ENCODE assay signal across 19 cellular contexts in the genomic region with DNA sequence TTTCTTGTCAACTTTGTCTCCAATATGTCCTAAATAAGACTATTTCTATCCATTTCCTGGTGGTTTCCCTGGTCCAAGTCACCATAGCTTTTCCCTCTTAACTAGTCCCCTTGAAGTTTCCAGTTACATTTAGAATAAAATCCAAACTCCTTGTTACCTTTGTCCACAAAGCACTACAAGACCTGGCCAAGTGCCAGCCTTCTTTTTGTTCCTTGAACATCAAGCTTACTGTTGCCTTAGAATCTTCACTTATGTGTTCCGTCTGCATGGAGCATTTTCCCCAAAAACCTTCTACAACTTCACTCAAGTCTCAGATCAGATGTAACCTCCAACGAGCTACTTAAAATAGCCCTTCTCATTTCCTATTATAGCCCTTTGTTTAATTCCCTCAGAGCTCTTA.
"Had no signal": no experiment of that assay in that cellular context is flagged by ENCODE, and none has a peak within 500 bp of the region (broad histone marks: within the 10 kb centered on the region; RNA-seq: fewer than 3 reads in every experiment).

No MANE protein-coding gene starts in this region.

- H3K4me1 ChIP-seq: ascending aorta, transverse colon, vagina had no signal

- H3K4me3 ChIP-seq: ascending aorta, mucosa of descending colon, transverse colon, vagina had no signal

- H3K27me3 ChIP-seq: ascending aorta, neutrophil, transverse colon, vagina had no signal

- H3K9me3 ChIP-seq: mucosa of descending colon, neutrophil, vagina had no signal

- DNase-seq: activated CD4-positive, alpha-beta memory T cell treated with anti-CD3 and anti-CD28 coated beads for 36 hours; activated CD4-positive, alpha-beta T cell treated with anti-CD3 and anti-CD28 coated beads for 1 hour; activated CD8-positive, alpha-beta memory T cell treated with anti-CD3 and anti-CD28 coated beads, Interleukin-2, amount 10 ng/mL, durations not matched to agents 7 days and 5 days; activated naive CD4-positive, alpha-beta T cell treated with anti-CD3 and anti-CD28 coated beads, Interleukin-2, amount 10 ng/mL, durations not matched to agents 7 days and 5 days; activated T-cell treated with anti-CD3 and anti-CD28 coated beads, Interleukin-2, amount 50 U/mL, for 1 hour; cortex of kidney; effector memory CD8-positive, alpha-beta T cell; mucosa of descending colon; naive thymus-derived CD8-positive, alpha-beta T cell; stimulated activated CD4-positive, alpha-beta T cell treated with anti-CD3 and anti-CD28 coated beads, Interleukin-15, amount 100 ng/mL, for 24 hours; stimulated activated CD4-positive, alpha-beta T cell treated with anti-CD3 and anti-CD28 coated beads, Interleukin-4, amount 100 ng/mL, for 1 hour; stimulated activated naive CD4-positive, alpha-beta T cell; T-helper 1 cell; transverse colon had no signal

- H3K36me3 ChIP-seq: transverse colon, vagina had no signal

- H3K27ac ChIP-seq: ascending aorta, epithelial cell of prostate, neutrophil, transverse colon, vagina, VCaP had no signal
